In genomic region chr5:65125681-65126080, GRCh38 we compare ENCODE assay signal across 26 cellular contexts.
DNase-seq lines count a peak whose midpoint lies in the region; ATAC-seq, FAIRE-seq and TF ChIP-seq lines count a peak whose summit lies in the region.
"Had no signal": no experiment of that assay in that cellular context is flagged by ENCODE, and none has a peak within 500 bp of the region (broad histone marks: within the 10 kb centered on the region; RNA-seq: fewer than 3 reads in every experiment).

No MANE protein-coding gene starts in this region.

- no peaks in the 10 kb centered on the region for H3K9me1 ChIP-seq in endothelial cell of umbilical vein (replicated peaks; ENCODE audit: control insufficient read depth, extremely low read depth, insufficient read depth, low read length)

- peaks cover 24% of the 10 kb centered on the region for H3K4me1 Mint-ChIP-seq in nephron
- no peaks in the 10 kb centered on the region for H3K4me1 Mint-ChIP-seq in CD14-positive monocyte
- H3K4me1 Mint-ChIP-seq: activated CD8-positive, alpha-beta memory T cell treated with anti-CD3 and anti-CD28 coated beads, Interleukin-2, amount 10 ng/mL, durations not matched to agents 7 days and 5 days; B cell; stimulated activated naive CD8-positive, alpha-beta T cell treated with anti-CD3 and anti-CD28 coated beads, Interleukin-15, amount 100 ng/mL, for 72 hours had no signal

- dilution Hi-C loops in endothelial cell of umbilical vein (cut with MboI; ENCODE audit: extremely low pct_ligation_motif_present, low sequenced_read_pairs): no loop called here

- H3K9ac ChIP-seq in HepG2 (ENCODE audit: insufficient read depth, low read depth, low read length) (no peak overlapping the region), endothelial cell of umbilical vein (replicated peaks; ENCODE audit: extremely low read depth, insufficient read depth, low read length) (no peak overlapping the region)

- BruUV-seq in HepG2 (replicated peaks; lab: Mats Ljungman, UMichigan) (no TSS peak), endothelial cell of umbilical vein (replicated peaks; lab: Mats Ljungman, UMichigan) (no TSS peak)

- intact Hi-C loops in HepG2 (cut with micrococcal nuclease; ENCODE audit: unreplicated experiment): no loop called here
- intact Hi-C loops in right lobe of liver (cut with DNase I): no loop called here
- intact Hi-C loops in endothelial cell of umbilical vein (cut with micrococcal nuclease): no loop called here
- intact Hi-C loops in CD14-positive monocyte (cut with micrococcal nuclease): no loop called here
- intact Hi-C loops in thyroid gland (cut with DNase I): no loop called here

- no peak for TF ChIP-seq RAD21 in HepG2 (CRISPR knock-in tag; IDR thresholded peaks at IDR 0.05)

- ATAC-seq in HepG2 (no peak), right lobe of liver (no peak)
- ATAC-seq: A549; activated CD8-positive, alpha-beta memory T cell treated with anti-CD3 and anti-CD28 coated beads, Interleukin-2, amount 10 ng/mL, durations not matched to agents 7 days and 5 days; stimulated activated naive CD8-positive, alpha-beta T cell treated with anti-CD3 and anti-CD28 coated beads, Interleukin-15, amount 100 ng/mL, for 72 hours had no signal

- H3K4me1 ChIP-seq in HepG2 (ENCODE audit: insufficient read depth, low read length) (peaks cover 10% of the 10 kb centered on the region), right lobe of liver (no peaks in the 10 kb centered on the region), endothelial cell of umbilical vein (ENCODE audit: control insufficient read depth, extremely low read depth, insufficient read depth, low read length) (no peaks in the 10 kb centered on the region), thyroid gland (no peaks in the 10 kb centered on the region)
- H3K4me1 ChIP-seq: A549, prostate gland had no signal

- peak overlapping the region; percentile 23; the same call in 1 of the 2 replicates for H3K4me2 ChIP-seq in HepG2 (ENCODE audit: low read depth, low read length)
- H3K4me2 ChIP-seq in endothelial cell of umbilical vein (ENCODE audit: insufficient read depth, low read length): no peak overlapping the region
- H3K4me2 ChIP-seq: A549, PC-9 had no signal

- TF ChIP-seq CTCF in HepG2 (CRISPR knock-in tag; IDR thresholded peaks at IDR 0.05) (no peak), right lobe of liver (IDR thresholded peaks at IDR 0.05) (no peak), endothelial cell of umbilical vein (IDR thresholded peaks at IDR 0.05; ENCODE audit: extremely low read depth in 1 of 2, insufficient read depth in 1 of 2, low read depth in 1 of 2, low read length in 2 of 2) (no peak), nephron (IDR thresholded peaks at IDR 0.05; ENCODE audit: unreplicated experiment in 3 of 3) (no peak), CD14-positive monocyte (IDR thresholded peaks at IDR 0.05) (no peak), thyroid gland (IDR thresholded peaks at IDR 0.05) (no peak), GM13977 (IDR thresholded peaks at IDR 0.05; ENCODE audit: extremely low read depth, insufficient read depth, missing control alignments) (no peak)

- H4K20me1 ChIP-seq in HepG2 (ENCODE audit: insufficient read depth, low read length) (no peaks in the 10 kb centered on the region), endothelial cell of umbilical vein (replicated peaks; ENCODE audit: control insufficient read depth, extremely low read depth, insufficient read depth, low read length) (no peaks in the 10 kb centered on the region)

- H3K4me3 ChIP-seq in HepG2 (replicated peaks in 1 of 3; ENCODE audit: insufficient read depth in 1 of 3, low read depth in 2 of 3, low read length in 3 of 3) (no peak overlapping the region), right lobe of liver (no peak overlapping the region), endothelial cell of umbilical vein (replicated peaks in 1 of 3; ENCODE audit: insufficient read depth in 1 of 3, low read depth in 1 of 3, low read length in 3 of 3) (no peak overlapping the region), thyroid gland (replicated peaks in 1 of 3) (no peak overlapping the region)
- H3K4me3 ChIP-seq: A549, PC-9, prostate gland, upper lobe of left lung had no signal

- TF ChIP-seq POLR2A in HepG2 (IDR thresholded peaks at IDR 0.05; ENCODE audit: insufficient read depth in 1 of 2, low read depth in 2 of 2, low read length in 2 of 2) (no peak), right lobe of liver (IDR thresholded peaks at IDR 0.05) (no peak), endothelial cell of umbilical vein (IDR thresholded peaks at IDR 0.05; ENCODE audit: low read depth, low read length) (no peak), thyroid gland (IDR thresholded peaks at IDR 0.05) (no peak)

- H3K27ac ChIP-seq in HepG2 (ENCODE audit: extremely low read length, insufficient read depth, low read length) (no peak overlapping the region), right lobe of liver (no peak overlapping the region), endothelial cell of umbilical vein (ENCODE audit: insufficient read depth, low read depth, low read length) (no peak overlapping the region), thyroid gland (no peak overlapping the region)
- H3K27ac ChIP-seq: A549, epithelial cell of prostate, PC-9, prostate gland had no signal

- no peaks in the 10 kb centered on the region for H3K79me2 ChIP-seq in HepG2 (ENCODE audit: insufficient read depth, low read length)
- no peaks in the 10 kb centered on the region for H3K79me2 ChIP-seq in endothelial cell of umbilical vein (ENCODE audit: control insufficient read depth, insufficient read depth, low read length)

- FAIRE-seq in HepG2 (lab: Jason Lieb, UNC): no peak
- FAIRE-seq in endothelial cell of umbilical vein (lab: Jason Lieb, UNC): no peak
- FAIRE-seq: A549, G401.6 had no signal

- POLR2A ChIA-PET in HepG2 (lab: Yijun Ruan, JAX): no interaction called here
- POLR2A ChIA-PET in endothelial cell of umbilical vein (lab: Charles Lee): no interaction called here

- H3K27ac Mint-ChIP-seq in nephron (peak overlapping the region in 2 of 3 experiments; percentile 0 to 21), CD14-positive monocyte (no peak overlapping the region)
- H3K27ac Mint-ChIP-seq: activated CD8-positive, alpha-beta memory T cell treated with anti-CD3 and anti-CD28 coated beads, Interleukin-2, amount 10 ng/mL, durations not matched to agents 7 days and 5 days; activated T-cell treated with anti-CD3 and anti-CD28 coated beads, Interleukin-2, amount 50 U/mL, for 72 hours; B cell had no signal

- DNase-seq in HepG2 (ENCODE audit: low spot score) (no peak), right lobe of liver (no peak), endothelial cell of umbilical vein (ENCODE audit: low read depth, low spot score) (no peak), superior temporal gyrus (ENCODE audit: extremely low spot score) (peak; percentile 33), CD14-positive monocyte (ENCODE audit: low spot score) (no peak), thyroid gland (no peak), GM13977 (ENCODE audit: low spot score) (no peak)
- DNase-seq: activated CD8-positive, alpha-beta memory T cell treated with anti-CD3 and anti-CD28 coated beads, Interleukin-2, amount 10 ng/mL, durations not matched to agents 7 days and 5 days; activated naive CD4-positive, alpha-beta T cell; activated T-cell treated with anti-CD3 and anti-CD28 coated beads, Interleukin-2, amount 50 U/mL, for 72 hours; effector CD4-positive, alpha-beta T cell; Karpas-422; mammary epithelial cell; MV-4-11; NCI-H524; PC-9; Right ventricle myocardium superior; stimulated activated naive CD8-positive, alpha-beta T cell treated with anti-CD3 and anti-CD28 coated beads, Interleukin-15, amount 100 ng/mL, for 72 hours; T-helper 9 cell; upper lobe of left lung had no signal

- H3K4me3 Mint-ChIP-seq in nephron (no peak overlapping the region), CD14-positive monocyte (no peak overlapping the region)
- H3K4me3 Mint-ChIP-seq: activated CD8-positive, alpha-beta memory T cell treated with anti-CD3 and anti-CD28 coated beads, Interleukin-2, amount 10 ng/mL, durations not matched to agents 7 days and 5 days; activated T-cell treated with anti-CD3 and anti-CD28 coated beads, Interleukin-2, amount 50 U/mL, for 72 hours; B cell; stimulated activated naive CD8-positive, alpha-beta T cell treated with anti-CD3 and anti-CD28 coated beads, Interleukin-15, amount 100 ng/mL, for 72 hours had no signal

- 12% methylated on average over 4 of the region's 4 CpGs for WGBS in HepG2 (ENCODE audit: low lambda C conversion rate)
- WGBS in right lobe of liver (ENCODE audit: insufficient coverage, low coverage, low lambda C conversion rate, missing lambda C conversion rate): 62% methylated on average over 4 of the region's 4 CpGs
- 79 to 83% methylated on average over 4 of the region's 4 CpGs for WGBS in thyroid gland, 2 donors

- no peaks in the 10 kb centered on the region for H3K27me3 Mint-ChIP-seq in nephron (ENCODE audit: low read depth)
- H3K27me3 Mint-ChIP-seq in CD14-positive monocyte (ENCODE audit: low read depth in 3 of 3): peaks cover 0 to 2% (median 2%) of the 10 kb centered on the region in 3 donors
- H3K27me3 Mint-ChIP-seq: B cell; stimulated activated naive CD8-positive, alpha-beta T cell treated with anti-CD3 and anti-CD28 coated beads, Interleukin-15, amount 100 ng/mL, for 72 hours had no signal

- no peaks in the 10 kb centered on the region for H3K36me3 Mint-ChIP-seq in nephron (ENCODE audit: low read depth)
- no peaks in the 10 kb centered on the region for H3K36me3 Mint-ChIP-seq in CD14-positive monocyte
- H3K36me3 Mint-ChIP-seq: activated CD8-positive, alpha-beta memory T cell treated with anti-CD3 and anti-CD28 coated beads, Interleukin-2, amount 10 ng/mL, durations not matched to agents 7 days and 5 days had no signal

- H2AFZ ChIP-seq in HepG2 (ENCODE audit: low read length) (no peak overlapping the region), endothelial cell of umbilical vein (ENCODE audit: low read depth, low read length) (peak overlapping the region; percentile 3)
- H2AFZ ChIP-seq: PC-9 had no signal

- peaks cover 4 to 21% of the 10 kb centered on the region in 2 experiments; a peak in 4 of 5 replicates for H3K27me3 ChIP-seq in HepG2 (ENCODE audit: control insufficient read depth in 1 of 2, insufficient read depth in 2 of 2, low read length in 2 of 2)
- no peaks in the 10 kb centered on the region for H3K27me3 ChIP-seq in right lobe of liver
- H3K27me3 ChIP-seq in endothelial cell of umbilical vein (ENCODE audit: control insufficient read depth in 2 of 2, insufficient read depth in 2 of 2, low read length in 2 of 2): no peaks in the 10 kb centered on the region
- H3K27me3 ChIP-seq in thyroid gland: no peaks in the 10 kb centered on the region
- H3K27me3 ChIP-seq: upper lobe of left lung had no signal

- in situ Hi-C loops in HepG2 (cut with HindIII; ENCODE audit: extremely low pct_ligation_motif_present, low pct_unique_long_range_greater_than_20kb): no loop called here
- in situ Hi-C loops in GM13977 (cut with MboI; ENCODE audit: low pct_unique_long_range_greater_than_20kb, low sequenced_read_pairs, unreplicated experiment): no loop called here

- H3K9me3 Mint-ChIP-seq in nephron (peaks cover 4% of the 10 kb centered on the region), CD14-positive monocyte (peaks cover 0 to 3% (median 0%) of the 10 kb centered on the region in 7 donors)
- H3K9me3 Mint-ChIP-seq: activated T-cell treated with anti-CD3 and anti-CD28 coated beads, Interleukin-2, amount 50 U/mL, for 72 hours; stimulated activated naive CD8-positive, alpha-beta T cell treated with anti-CD3 and anti-CD28 coated beads, Interleukin-15, amount 100 ng/mL, for 72 hours had no signal

- H3K36me3 ChIP-seq in HepG2 (replicated peaks in 1 of 2; ENCODE audit: control insufficient read depth in 1 of 2, insufficient read depth in 2 of 2, low read length in 2 of 2): no peaks in the 10 kb centered on the region
- H3K36me3 ChIP-seq in right lobe of liver: no peaks in the 10 kb centered on the region
- no peaks in the 10 kb centered on the region for H3K36me3 ChIP-seq in endothelial cell of umbilical vein (ENCODE audit: control insufficient read depth in 2 of 2, extremely low read depth in 1 of 2, insufficient read depth in 2 of 2, low read length in 2 of 2)
- H3K36me3 ChIP-seq in thyroid gland: no peaks in the 10 kb centered on the region
- H3K36me3 ChIP-seq: prostate gland, upper lobe of left lung had no signal

- TF ChIP-seq EP300 in HepG2 (IDR thresholded peaks at IDR 0.05; ENCODE audit: low read depth in 2 of 2, low read length in 2 of 2) (no peak), HepG2 (CRISPR knock-in tag; IDR thresholded peaks at IDR 0.05; ENCODE audit: borderline replicate concordance) (no peak)

- CTCF ChIA-PET in HepG2 (lab: Yijun Ruan, JAX; ENCODE audit: low intra/inter-chr PET ratio, low total read pairs): no interaction called here
- CTCF ChIA-PET in endothelial cell of umbilical vein (lab: Charles Lee): interaction anchor here (1.4 to 1.5 kb wide), 2 partner anchors 11 to 22 kb away, joined by 3 to 4 read pairs; no protein-coding TSS in a partner anchor

- H3K9me3 ChIP-seq in HepG2 (ENCODE audit: low read length): no peaks in the 10 kb centered on the region
- H3K9me3 ChIP-seq in right lobe of liver: no peaks in the 10 kb centered on the region
- H3K9me3 ChIP-seq in endothelial cell of umbilical vein (replicated peaks; ENCODE audit: control insufficient read depth, insufficient read depth, low read length): no peaks in the 10 kb centered on the region
- H3K9me3 ChIP-seq in thyroid gland: no peaks in the 10 kb centered on the region
- H3K9me3 ChIP-seq: A549, prostate gland, upper lobe of left lung had no signal

Comparison
In these comparisons a context has a peak if more than half of its experiments do, and no peak if none do; other contexts are left out.
1. H3K27ac Mint-ChIP-seq: peak in nephron (2 of 3); none in CD14-positive monocyte (0 of 7).